In the genomic region with DNA sequence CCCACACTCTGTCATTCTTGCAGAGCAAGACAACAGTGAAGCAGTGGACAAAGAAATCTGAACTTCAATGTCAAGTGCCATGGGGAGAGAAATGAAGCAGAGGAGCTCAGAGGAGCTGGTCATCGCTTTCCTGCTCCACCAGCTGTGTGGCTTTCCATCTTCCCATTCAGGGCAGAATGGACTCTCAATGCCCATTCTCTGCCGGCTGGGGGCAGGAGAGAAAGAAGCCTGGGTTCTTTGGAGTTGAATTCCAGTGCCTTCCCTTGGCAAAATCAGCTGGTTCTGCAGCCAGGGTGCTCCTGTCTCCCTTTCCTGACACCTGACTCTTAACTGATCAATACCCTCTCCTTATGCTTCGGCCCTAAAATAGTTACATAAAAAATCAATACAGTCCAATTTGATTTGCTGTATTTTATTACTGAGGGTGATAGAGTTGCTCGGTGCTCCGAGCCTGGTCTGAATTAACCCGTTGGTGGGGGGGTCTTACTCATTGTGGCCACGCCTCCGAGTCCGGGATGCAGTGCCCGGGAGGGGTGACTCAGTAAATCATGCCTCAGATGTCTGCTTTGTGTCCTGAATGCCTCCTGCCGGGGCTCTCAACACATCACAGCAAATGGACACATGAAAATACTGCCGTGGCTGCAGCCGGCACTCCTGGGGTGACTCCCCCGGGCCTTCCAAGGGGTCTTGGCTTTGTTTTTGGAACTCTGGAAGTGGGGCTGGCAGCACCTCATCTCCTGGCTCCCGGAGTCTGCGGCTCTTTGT, we compare ENCODE assay signal across 11 cellular contexts. TPM values are rescaled to one million over a fixed set of nuclear protein-coding genes. Genes with fewer than 3 reads are reported as not detected.
A peak's percentile ranks its signal among the peaks of the same experiment; 100 is the strongest.
DNase-seq lines count a peak whose midpoint lies in the region; ATAC-seq and TF ChIP-seq lines count a peak whose summit lies in the region.
"Had no signal": no experiment of that assay in that cellular context is flagged by ENCODE, and none has a peak within 500 bp of the region (broad histone marks: within the 10 kb centered on the region; RNA-seq: fewer than 3 reads in every experiment).

No MANE protein-coding gene starts in this region.

- H3K4me1 Mint-ChIP-seq in GM23338 (peaks cover 83% of the 10 kb centered on the region), neural crest cell (peaks cover 40% of the 10 kb centered on the region)
- H3K4me1 Mint-ChIP-seq: activated B cell treated with CpG ODN at 0.5 μM for 24 hours had no signal

- H3K36me3 ChIP-seq in GM23338 (ENCODE audit: insufficient read depth) = no peaks in the 10 kb centered on the region; the same call in 1 of the 2 replicates

- H2AFZ ChIP-seq in GM23338 = no peak overlapping the region

- H3K27me3 Mint-ChIP-seq in GM23338 (ENCODE audit: insufficient read depth, low read depth, poor library complexity) (peaks cover 16% of the 10 kb centered on the region), neural crest cell (ENCODE audit: low read depth) (peaks cover 61% of the 10 kb centered on the region)

- peak overlapping the region; percentile 35 for H3K4me3 ChIP-seq in GM23338
- H3K4me3 ChIP-seq in cardiac fibroblast (replicated peaks in 1 of 2; ENCODE audit: low read depth in 2 of 2, low read length in 2 of 2) = no peak overlapping the region

- peaks cover 71% of the 10 kb centered on the region for H4K20me1 ChIP-seq in GM23338 (replicated peaks; ENCODE audit: insufficient read depth)

- H3K27ac Mint-ChIP-seq in GM23338 (peak overlapping the region; percentile 92), neural crest cell (ENCODE audit: unreplicated experiment) (peak overlapping the region; percentile 78)
- H3K27ac Mint-ChIP-seq: activated B cell treated with CpG ODN at 0.5 μM for 24 hours had no signal

- TF ChIP-seq CTCF in GM23338 (conservative IDR thresholded peaks at IDR 0.05; ENCODE audit: low read depth in 2 of 2) (peak in 1 of 2 experiments; percentile 24; a peak in 2 of 4 replicates), cardiac fibroblast (IDR thresholded peaks at IDR 0.05; ENCODE audit: low read depth, low read length) (no peak), neural crest cell (conservative IDR thresholded peaks at IDR 0.05) (no peak)

- H3K9me3 Mint-ChIP-seq in GM23338 (no peaks in the 10 kb centered on the region; the same call in 2 of the 3 replicates), neural crest cell (no peaks in the 10 kb centered on the region)
- H3K9me3 Mint-ChIP-seq: activated B cell treated with CpG ODN at 0.5 μM for 24 hours had no signal

- H3K79me2 ChIP-seq in GM23338 (replicated peaks; ENCODE audit: insufficient read depth) = peaks cover 92% of the 10 kb centered on the region

- in situ Hi-C loops in KBM-7 (cut with MboI; ENCODE audit: low pct_unique_long_range_greater_than_20kb, low sequenced_read_pairs) = no loop called here

- H3K27me3 ChIP-seq in GM23338 (ENCODE audit: insufficient read depth) = 0 out of 2 replicates have a peak, but pooled peaks cover 11% of the 10 kb centered on the region

- no peaks in the 10 kb centered on the region for H3K9me2 ChIP-seq in GM23338 (ENCODE audit: insufficient read depth)

- peaks cover 62% of the 10 kb centered on the region for H3K4me1 ChIP-seq in GM23338 (ENCODE audit: insufficient read depth)

- peak; percentile 40 for ATAC-seq in GM23338

- no peak for TF ChIP-seq POLR2A in erythroblast (IDR thresholded peaks at IDR 0.05; ENCODE audit: low read length)

- H3K4me2 ChIP-seq in GM23338 = peak overlapping the region; percentile 70

- no peak overlapping the region for H3K27ac ChIP-seq in GM23338 (ENCODE audit: low read depth)

- H3F3A ChIP-seq in GM23338 (replicated peaks; ENCODE audit: low read depth) = peaks cover 32% of the 10 kb centered on the region

- peak overlapping the region; percentile 55 for H3K4me3 Mint-ChIP-seq in GM23338
- H3K4me3 Mint-ChIP-seq in neural crest cell = peak overlapping the region; percentile 70
- H3K4me3 Mint-ChIP-seq: activated B cell treated with CpG ODN at 0.5 μM for 24 hours had no signal

- H3K36me3 Mint-ChIP-seq in GM23338 (ENCODE audit: low read depth) = peaks cover 30% of the 10 kb centered on the region
- no peaks in the 10 kb centered on the region for H3K36me3 Mint-ChIP-seq in neural crest cell (ENCODE audit: low read depth)

- DNase-seq in GM23338 (ENCODE audit: low spot score) (peak; percentile 54), NCI-H2227 (lab: John Stamatoyannopoulos, UW; ENCODE audit: unreplicated experiment) (peak; percentile 35), cardiac fibroblast (ENCODE audit: low read depth in 2 of 2) (peak; percentile 16 to 55), neural crest cell (ENCODE audit: low read depth, low spot score) (no peak), KBM-7 (no peak), erythroblast (lab: John Stamatoyannopoulos, UW) (no peak)
- no peak for DNase-seq in activated naive CD4-positive, alpha-beta T cell treated with Interleukin-2 at 50 U/mL for 16 hours
- DNase-seq in effector CD8-positive, alpha-beta T cell (lab: John Stamatoyannopoulos, UW) = no peak
- DNase-seq: activated B cell treated with CpG ODN at 0.5 μM for 24 hours; NCI-H226; stimulated activated CD4-positive, alpha-beta T cell treated with anti-CD3 and anti-CD28 coated beads, Interleukin-4, amount 100 ng/mL, for 24 hours had no signal

TF ChIP-seq in GM23338, 12 proteins besides CTCF, POLR2A, EP300 and RAD21 (continues in another document):
- TF ChIP-seq NANOG (IDR thresholded peaks at IDR 0.05; ENCODE audit: borderline replicate concordance) (no peak), CREB1 (CRISPR knock-in tag; IDR thresholded peaks at IDR 0.05; ENCODE audit: low read depth) (no peak), EZH2phosphoT487 (IDR thresholded peaks at IDR 0.05; ENCODE audit: unreplicated experiment) (no peak), JUNB (IDR thresholded peaks at IDR 0.05; ENCODE audit: unreplicated experiment) (no peak), STAT1 (IDR thresholded peaks at IDR 0.05; ENCODE audit: unreplicated experiment) (no peak), ZNF331 (CRISPR knock-in tag; IDR thresholded peaks at IDR 0.05; ENCODE audit: low read depth) (no peak)
- TF ChIP-seq, protein P1, sequence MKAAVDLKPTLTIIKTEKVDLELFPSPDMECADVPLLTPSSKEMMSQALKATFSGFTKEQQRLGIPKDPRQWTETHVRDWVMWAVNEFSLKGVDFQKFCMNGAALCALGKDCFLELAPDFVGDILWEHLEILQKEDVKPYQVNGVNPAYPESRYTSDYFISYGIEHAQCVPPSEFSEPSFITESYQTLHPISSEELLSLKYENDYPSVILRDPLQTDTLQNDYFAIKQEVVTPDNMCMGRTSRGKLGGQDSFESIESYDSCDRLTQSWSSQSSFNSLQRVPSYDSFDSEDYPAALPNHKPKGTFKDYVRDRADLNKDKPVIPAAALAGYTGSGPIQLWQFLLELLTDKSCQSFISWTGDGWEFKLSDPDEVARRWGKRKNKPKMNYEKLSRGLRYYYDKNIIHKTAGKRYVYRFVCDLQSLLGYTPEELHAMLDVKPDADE (IDR thresholded peaks at IDR 0.05) = no peak
- TF ChIP-seq, protein P2, sequence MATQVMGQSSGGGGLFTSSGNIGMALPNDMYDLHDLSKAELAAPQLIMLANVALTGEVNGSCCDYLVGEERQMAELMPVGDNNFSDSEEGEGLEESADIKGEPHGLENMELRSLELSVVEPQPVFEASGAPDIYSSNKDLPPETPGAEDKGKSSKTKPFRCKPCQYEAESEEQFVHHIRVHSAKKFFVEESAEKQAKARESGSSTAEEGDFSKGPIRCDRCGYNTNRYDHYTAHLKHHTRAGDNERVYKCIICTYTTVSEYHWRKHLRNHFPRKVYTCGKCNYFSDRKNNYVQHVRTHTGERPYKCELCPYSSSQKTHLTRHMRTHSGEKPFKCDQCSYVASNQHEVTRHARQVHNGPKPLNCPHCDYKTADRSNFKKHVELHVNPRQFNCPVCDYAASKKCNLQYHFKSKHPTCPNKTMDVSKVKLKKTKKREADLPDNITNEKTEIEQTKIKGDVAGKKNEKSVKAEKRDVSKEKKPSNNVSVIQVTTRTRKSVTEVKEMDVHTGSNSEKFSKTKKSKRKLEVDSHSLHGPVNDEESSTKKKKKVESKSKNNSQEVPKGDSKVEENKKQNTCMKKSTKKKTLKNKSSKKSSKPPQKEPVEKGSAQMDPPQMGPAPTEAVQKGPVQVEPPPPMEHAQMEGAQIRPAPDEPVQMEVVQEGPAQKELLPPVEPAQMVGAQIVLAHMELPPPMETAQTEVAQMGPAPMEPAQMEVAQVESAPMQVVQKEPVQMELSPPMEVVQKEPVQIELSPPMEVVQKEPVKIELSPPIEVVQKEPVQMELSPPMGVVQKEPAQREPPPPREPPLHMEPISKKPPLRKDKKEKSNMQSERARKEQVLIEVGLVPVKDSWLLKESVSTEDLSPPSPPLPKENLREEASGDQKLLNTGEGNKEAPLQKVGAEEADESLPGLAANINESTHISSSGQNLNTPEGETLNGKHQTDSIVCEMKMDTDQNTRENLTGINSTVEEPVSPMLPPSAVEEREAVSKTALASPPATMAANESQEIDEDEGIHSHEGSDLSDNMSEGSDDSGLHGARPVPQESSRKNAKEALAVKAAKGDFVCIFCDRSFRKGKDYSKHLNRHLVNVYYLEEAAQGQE (IDR thresholded peaks at IDR 0.05; ENCODE audit: unreplicated experiment) = no peak

RNA-seq across cellular contexts. Expression of a gene that starts 7.8 kb away (rescaled TPM):
- 42.6 and 47.6 TPM in 2 replicates for total RNA-seq in GM23338 (2014; rRNA removed; shearing (Covaris generic))
- polyA plus RNA-seq in GM23338 (2016; fragmentation: Nextera tagmentation; extraction: Ambion mirVana) = 8.3 and 9.1 TPM in 2 replicates
- total RNA-seq in neural crest cell = 9.6 and 13.1 TPM in 2 replicates
- total RNA-seq: activated B cell treated with CpG ODN at 0.5 μM for 24 hours had no signal

Comparison
In these comparisons a context has a peak if more than half of its experiments do, and no peak if none do; other contexts are left out.
1. DNase-seq: peak in GM23338 (single experiment), NCI-H2227 (single experiment) and cardiac fibroblast (2 of 2); none in neural crest cell (single experiment), activated naive CD4-positive, alpha-beta T cell treated with Interleukin-2 at 50 U/mL for 16 hours (single experiment), KBM-7 (single experiment), effector CD8-positive, alpha-beta T cell (single experiment) and erythroblast (0 of 2).